In genomic region chr5:173144200-173145176, GRCh38 we compare ENCODE assay signal across 8 cellular contexts. TPM values are rescaled to one million over a fixed set of nuclear protein-coding genes. Genes with fewer than 3 reads are reported as not detected.
DNase-seq lines count a peak whose midpoint lies in the region; ATAC-seq and TF ChIP-seq lines count a peak whose summit lies in the region.

A gene with protein sequence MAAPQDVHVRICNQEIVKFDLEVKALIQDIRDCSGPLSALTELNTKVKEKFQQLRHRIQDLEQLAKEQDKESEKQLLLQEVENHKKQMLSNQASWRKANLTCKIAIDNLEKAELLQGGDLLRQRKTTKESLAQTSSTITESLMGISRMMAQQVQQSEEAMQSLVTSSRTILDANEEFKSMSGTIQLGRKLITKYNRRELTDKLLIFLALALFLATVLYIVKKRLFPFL (plus strand): TSS chr5:173144531. CDS start chr5:173144546, 15 bp downstream.

- H3K4me3 ChIP-seq in PC-9 = peak within 1 kb of the TSS; percentile 90
- peak within 1 kb of the TSS; percentile 93 for H3K4me3 ChIP-seq in epithelial cell of proximal tubule (ENCODE audit: low read depth, low read length)

- H3K79me2 ChIP-seq in PC-9 (ENCODE audit: low read depth) = 0 out of 2 replicates have a peak, but pooled peaks cover 7% of the 10 kb centered on the region

- no peaks in the 10 kb centered on the region for H3K4me1 ChIP-seq in PC-9 (replicated peaks; ENCODE audit: insufficient read depth)

- in situ Hi-C loops in KBM-7 (cut with MboI; ENCODE audit: low pct_unique_long_range_greater_than_20kb, low sequenced_read_pairs) = no loop called here

- peak within 1 kb of the TSS; percentile 96 for H2AFZ ChIP-seq in PC-9

- DNase-seq in DMS53 treated with DMSO at 0.1 percent for 48 hours (lab: John Stamatoyannopoulos, UW; ENCODE audit: unreplicated experiment) = peak; percentile 95
- peak; percentile 97 for DNase-seq in KBM-7
- DNase-seq in PC-9 = peak; percentile 85 to 99
- DNase-seq in activated T-cell treated with anti-CD3 and anti-CD28 coated beads, Interleukin-2, amount 50 U/mL, for 1 hour = peak; percentile 98
- DNase-seq in epithelial cell of proximal tubule (ENCODE audit: low read depth) = peak; percentile 53
- DNase-seq in mucosa of gallbladder (ENCODE audit: low spot score) = peak; percentile 98
- DNase-seq in stimulated activated CD8-positive, alpha-beta memory T cell treated with anti-CD3 and anti-CD28 coated beads, Interleukin-4, amount 100 ng/mL, for 4 hours (ENCODE audit: low read depth in 2 of 2, low spot score in 1 of 2) = peak; percentile 91 to 98

- H3K4me2 ChIP-seq in PC-9 = peak within 1 kb of the TSS; percentile 82

- H3F3A ChIP-seq in PC-9 (ENCODE audit: insufficient read depth, low read depth) = no peaks in the 10 kb centered on the region

- H3K27me3 ChIP-seq in PC-9 (ENCODE audit: insufficient read depth, low read depth) = no peaks in the 10 kb centered on the region

- TF ChIP-seq CTCF in PC-9 (conservative IDR thresholded peaks at IDR 0.05) = peak; percentile 84
- peak; percentile 99 for TF ChIP-seq CTCF in epithelial cell of proximal tubule (conservative IDR thresholded peaks at IDR 0.05; ENCODE audit: low read depth, low read length)

- no peaks in the 10 kb centered on the region for H3K9me2 ChIP-seq in PC-9 (ENCODE audit: insufficient read depth)

- peak; percentile 91 for ATAC-seq in GM21717 (IDR thresholded peaks at IDR 0.05; ENCODE audit: unreplicated experiment)

- CTCF ChIA-PET in PC-9 (lab: Charles Lee) = interaction anchor here (0.6 to 1.3 kb wide), 4 partner anchors 87 to 372 kb away, joined by 3 to 12 read pairs (median 4); partner anchors contain the start of gene ATP6V0E1

- peaks cover 3% of the 10 kb centered on the region; the same call in 1 of the 2 replicates for H3K9me3 ChIP-seq in PC-9 (ENCODE audit: insufficient read depth, low read depth)

- BruUV-seq in PC-9 (replicated peaks; lab: Mats Ljungman, UMichigan) = TSS peak; percentile 93

- POLR2A ChIA-PET in PC-9 (lab: Charles Lee; ENCODE audit: unreplicated experiment) = interaction anchor here (0.5 to 0.7 kb wide), 2 partner anchors 128 to 1666 kb away, joined by 4 to 7 read pairs; no protein-coding TSS in a partner anchor

- intact Hi-C loops in PC-9 (cut with micrococcal nuclease; ENCODE audit: unreplicated experiment) = loop anchor here (1.0 to 5.0 kb wide), 3 partner anchors 87 to 432 kb away; no protein-coding TSS in a partner anchor

- H3K36me3 ChIP-seq in PC-9 (ENCODE audit: low read depth) = peaks cover 3% of the 10 kb centered on the region; the same call in 1 of the 2 replicates

- no peaks in the 10 kb centered on the region for H4K20me1 ChIP-seq in PC-9 (ENCODE audit: insufficient read depth)

- H3K27ac ChIP-seq in PC-9 = peak within 1 kb of the TSS; percentile 73

RNA-seq across cellular contexts. Expression of the gene that starts here (rescaled TPM):
- 13.3 and 13.5 TPM in 2 replicates for total RNA-seq in PC-9 (2021)
- 21.3 and 22.7 TPM in 2 replicates for total RNA-seq in epithelial cell of proximal tubule
- total RNA-seq in mucosa of gallbladder = 13.5 TPM

Comparison
In these comparisons a context has a peak if more than half of its experiments do, and no peak if none do; other contexts are left out.
1. Peak in every context shown above with its lines: DNase-seq, ATAC-seq, H3K4me3 ChIP-seq and H3K27ac ChIP-seq.